Comparison of ENCODE assay signal across 1 cellular context in genomic region chr9:92147030-92147853, GRCh38.
TF ChIP-seq lines count a peak whose summit lies in the region.

No MANE protein-coding gene starts in this region.

TF ChIP-seq in GM12878, 131 proteins besides CTCF, POLR2A, EP300 and RAD21 (continued from another document):
- TF ChIP-seq IRF3 (IDR thresholded peaks at IDR 0.05) = no peak
- no peak for TF ChIP-seq TARDBP (IDR thresholded peaks at IDR 0.05; ENCODE audit: borderline replicate concordance)
- TF ChIP-seq RELA (IDR thresholded peaks at IDR 0.05; ENCODE audit: borderline replicate concordance, partially characterized antibody) = no peak
- TF ChIP-seq FOS (IDR thresholded peaks at IDR 0.05; ENCODE audit: borderline replicate concordance, extremely low read depth, insufficient read length) = no peak
- TF ChIP-seq JUNB (IDR thresholded peaks at IDR 0.05) = no peak
- peak; percentile 44 to 65; a peak in 2 of 4 replicates for TF ChIP-seq IKZF2 (IDR thresholded peaks at IDR 0.05)
- peak; percentile 45; the same call in 1 of the 2 replicates for TF ChIP-seq CREM (IDR thresholded peaks at IDR 0.05; ENCODE audit: low read depth)
- no peak for TF ChIP-seq ASH2L (IDR thresholded peaks at IDR 0.05; ENCODE audit: borderline replicate concordance, low read depth)
- peak; percentile 25; the same call in 1 of the 2 replicates for TF ChIP-seq EED (IDR thresholded peaks at IDR 0.05; ENCODE audit: low read depth)
- TF ChIP-seq ZBED1 (IDR thresholded peaks at IDR 0.05; ENCODE audit: borderline replicate concordance) = no peak
- no peak for TF ChIP-seq TCF3 (IDR thresholded peaks at IDR 0.05; ENCODE audit: borderline replicate concordance, insufficient read depth, low read depth, low read length)
- TF ChIP-seq BHLHE40 (IDR thresholded peaks at IDR 0.05; ENCODE audit: borderline replicate concordance in 1 of 2, low read depth in 2 of 2, low read length in 1 of 2) = no peak; a peak in 1 of 4 replicates
- no peak for TF ChIP-seq MYC (IDR thresholded peaks at IDR 0.05; ENCODE audit: insufficient read depth, insufficient read length, insufficient replicate concordance, low read length, severe bottlenecking)
- TF ChIP-seq SUPT20H (IDR thresholded peaks at IDR 0.05; ENCODE audit: borderline replicate concordance, control insufficient read depth, low read depth, low read length) = no peak
- TF ChIP-seq, protein P1, sequence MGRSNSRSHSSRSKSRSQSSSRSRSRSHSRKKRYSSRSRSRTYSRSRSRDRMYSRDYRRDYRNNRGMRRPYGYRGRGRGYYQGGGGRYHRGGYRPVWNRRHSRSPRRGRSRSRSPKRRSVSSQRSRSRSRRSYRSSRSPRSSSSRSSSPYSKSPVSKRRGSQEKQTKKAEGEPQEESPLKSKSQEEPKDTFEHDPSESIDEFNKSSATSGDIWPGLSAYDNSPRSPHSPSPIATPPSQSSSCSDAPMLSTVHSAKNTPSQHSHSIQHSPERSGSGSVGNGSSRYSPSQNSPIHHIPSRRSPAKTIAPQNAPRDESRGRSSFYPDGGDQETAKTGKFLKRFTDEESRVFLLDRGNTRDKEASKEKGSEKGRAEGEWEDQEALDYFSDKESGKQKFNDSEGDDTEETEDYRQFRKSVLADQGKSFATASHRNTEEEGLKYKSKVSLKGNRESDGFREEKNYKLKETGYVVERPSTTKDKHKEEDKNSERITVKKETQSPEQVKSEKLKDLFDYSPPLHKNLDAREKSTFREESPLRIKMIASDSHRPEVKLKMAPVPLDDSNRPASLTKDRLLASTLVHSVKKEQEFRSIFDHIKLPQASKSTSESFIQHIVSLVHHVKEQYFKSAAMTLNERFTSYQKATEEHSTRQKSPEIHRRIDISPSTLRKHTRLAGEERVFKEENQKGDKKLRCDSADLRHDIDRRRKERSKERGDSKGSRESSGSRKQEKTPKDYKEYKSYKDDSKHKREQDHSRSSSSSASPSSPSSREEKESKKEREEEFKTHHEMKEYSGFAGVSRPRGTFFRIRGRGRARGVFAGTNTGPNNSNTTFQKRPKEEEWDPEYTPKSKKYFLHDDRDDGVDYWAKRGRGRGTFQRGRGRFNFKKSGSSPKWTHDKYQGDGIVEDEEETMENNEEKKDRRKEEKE (IDR thresholded peaks at IDR 0.05) = no peak
- TF ChIP-seq NR2C2 (IDR thresholded peaks at IDR 0.05; ENCODE audit: borderline replicate concordance, control insufficient read depth, insufficient read length, low read depth) = no peak
- TF ChIP-seq DPF2 (IDR thresholded peaks at IDR 0.05) = 0 out of 2 replicates have a peak, but pooled peaks have one; percentile 18
- TF ChIP-seq SMAD1 (IDR thresholded peaks at IDR 0.05; ENCODE audit: low read depth, partially characterized antibody) = no peak
- no peak for TF ChIP-seq MYB (IDR thresholded peaks at IDR 0.05; ENCODE audit: borderline replicate concordance, low read depth, low read length)
- no peak for TF ChIP-seq E4F1 (IDR thresholded peaks at IDR 0.05; ENCODE audit: borderline replicate concordance, partially characterized antibody)
- TF ChIP-seq, protein P2, sequence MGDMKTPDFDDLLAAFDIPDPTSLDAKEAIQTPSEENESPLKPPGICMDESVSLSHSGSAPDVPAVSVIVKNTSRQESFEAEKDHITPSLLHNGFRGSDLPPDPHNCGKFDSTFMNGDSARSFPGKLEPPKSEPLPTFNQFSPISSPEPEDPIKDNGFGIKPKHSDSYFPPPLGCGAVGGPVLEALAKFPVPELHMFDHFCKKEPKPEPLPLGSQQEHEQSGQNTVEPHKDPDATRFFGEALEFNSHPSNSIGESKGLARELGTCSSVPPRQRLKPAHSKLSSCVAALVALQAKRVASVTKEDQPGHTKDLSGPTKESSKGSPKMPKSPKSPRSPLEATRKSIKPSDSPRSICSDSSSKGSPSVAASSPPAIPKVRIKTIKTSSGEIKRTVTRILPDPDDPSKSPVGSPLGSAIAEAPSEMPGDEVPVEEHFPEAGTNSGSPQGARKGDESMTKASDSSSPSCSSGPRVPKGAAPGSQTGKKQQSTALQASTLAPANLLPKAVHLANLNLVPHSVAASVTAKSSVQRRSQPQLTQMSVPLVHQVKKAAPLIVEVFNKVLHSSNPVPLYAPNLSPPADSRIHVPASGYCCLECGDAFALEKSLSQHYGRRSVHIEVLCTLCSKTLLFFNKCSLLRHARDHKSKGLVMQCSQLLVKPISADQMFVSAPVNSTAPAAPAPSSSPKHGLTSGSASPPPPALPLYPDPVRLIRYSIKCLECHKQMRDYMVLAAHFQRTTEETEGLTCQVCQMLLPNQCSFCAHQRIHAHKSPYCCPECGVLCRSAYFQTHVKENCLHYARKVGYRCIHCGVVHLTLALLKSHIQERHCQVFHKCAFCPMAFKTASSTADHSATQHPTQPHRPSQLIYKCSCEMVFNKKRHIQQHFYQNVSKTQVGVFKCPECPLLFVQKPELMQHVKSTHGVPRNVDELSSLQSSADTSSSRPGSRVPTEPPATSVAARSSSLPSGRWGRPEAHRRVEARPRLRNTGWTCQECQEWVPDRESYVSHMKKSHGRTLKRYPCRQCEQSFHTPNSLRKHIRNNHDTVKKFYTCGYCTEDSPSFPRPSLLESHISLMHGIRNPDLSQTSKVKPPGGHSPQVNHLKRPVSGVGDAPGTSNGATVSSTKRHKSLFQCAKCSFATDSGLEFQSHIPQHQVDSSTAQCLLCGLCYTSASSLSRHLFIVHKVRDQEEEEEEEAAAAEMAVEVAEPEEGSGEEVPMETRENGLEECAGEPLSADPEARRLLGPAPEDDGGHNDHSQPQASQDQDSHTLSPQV (IDR thresholded peaks at IDR 0.05) = no peak
- no peak for TF ChIP-seq PRDM15 (CRISPR knock-in tag; IDR thresholded peaks at IDR 0.05)
- no peak for TF ChIP-seq ZZZ3 (IDR thresholded peaks at IDR 0.05; ENCODE audit: control insufficient read depth, insufficient read length, low read depth)
- TF ChIP-seq, protein P3, sequence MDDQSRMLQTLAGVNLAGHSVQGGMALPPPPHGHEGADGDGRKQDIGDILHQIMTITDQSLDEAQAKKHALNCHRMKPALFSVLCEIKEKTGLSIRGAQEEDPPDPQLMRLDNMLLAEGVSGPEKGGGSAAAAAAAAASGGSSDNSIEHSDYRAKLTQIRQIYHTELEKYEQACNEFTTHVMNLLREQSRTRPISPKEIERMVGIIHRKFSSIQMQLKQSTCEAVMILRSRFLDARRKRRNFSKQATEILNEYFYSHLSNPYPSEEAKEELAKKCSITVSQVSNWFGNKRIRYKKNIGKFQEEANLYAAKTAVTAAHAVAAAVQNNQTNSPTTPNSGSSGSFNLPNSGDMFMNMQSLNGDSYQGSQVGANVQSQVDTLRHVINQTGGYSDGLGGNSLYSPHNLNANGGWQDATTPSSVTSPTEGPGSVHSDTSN (IDR thresholded peaks at IDR 0.05; ENCODE audit: insufficient replicate concordance, low read depth, low read length) = no peak
- TF ChIP-seq, protein P4, sequence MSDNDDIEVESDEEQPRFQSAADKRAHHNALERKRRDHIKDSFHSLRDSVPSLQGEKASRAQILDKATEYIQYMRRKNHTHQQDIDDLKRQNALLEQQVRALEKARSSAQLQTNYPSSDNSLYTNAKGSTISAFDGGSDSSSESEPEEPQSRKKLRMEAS (IDR thresholded peaks at IDR 0.05; ENCODE audit: low read depth, low read length) = no peak
- 0 out of 2 replicates have a peak, but pooled peaks have one; percentile 38 for TF ChIP-seq NBN (IDR thresholded peaks at IDR 0.05)
- no peak for TF ChIP-seq TCF7 (IDR thresholded peaks at IDR 0.05; ENCODE audit: borderline replicate concordance)
- TF ChIP-seq, protein P5, sequence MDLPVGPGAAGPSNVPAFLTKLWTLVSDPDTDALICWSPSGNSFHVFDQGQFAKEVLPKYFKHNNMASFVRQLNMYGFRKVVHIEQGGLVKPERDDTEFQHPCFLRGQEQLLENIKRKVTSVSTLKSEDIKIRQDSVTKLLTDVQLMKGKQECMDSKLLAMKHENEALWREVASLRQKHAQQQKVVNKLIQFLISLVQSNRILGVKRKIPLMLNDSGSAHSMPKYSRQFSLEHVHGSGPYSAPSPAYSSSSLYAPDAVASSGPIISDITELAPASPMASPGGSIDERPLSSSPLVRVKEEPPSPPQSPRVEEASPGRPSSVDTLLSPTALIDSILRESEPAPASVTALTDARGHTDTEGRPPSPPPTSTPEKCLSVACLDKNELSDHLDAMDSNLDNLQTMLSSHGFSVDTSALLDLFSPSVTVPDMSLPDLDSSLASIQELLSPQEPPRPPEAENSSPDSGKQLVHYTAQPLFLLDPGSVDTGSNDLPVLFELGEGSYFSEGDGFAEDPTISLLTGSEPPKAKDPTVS (IDR thresholded peaks at IDR 0.05; ENCODE audit: low read depth, low read length) = no peak
